In genomic region chr6:119612871-119613515, GRCh38 we compare ENCODE assay signal across 20 cellular contexts.
A peak's percentile ranks its signal among the peaks of the same experiment; 100 is the strongest.
DNase-seq lines count a peak whose midpoint lies in the region; ATAC-seq and TF ChIP-seq lines count a peak whose summit lies in the region.
"Had no signal": no experiment of that assay in that cellular context is flagged by ENCODE, and none has a peak within 500 bp of the region (broad histone marks: within the 10 kb centered on the region; RNA-seq: fewer than 3 reads in every experiment).

No MANE protein-coding gene starts in this region.

- H3K9me3 ChIP-seq in fibroblast of lung (ENCODE audit: control insufficient read depth, insufficient read depth, low read depth, low read length): no peaks in the 10 kb centered on the region
- H3K9me3 ChIP-seq: BE2C, lower lobe of right lung, ovary, sigmoid colon, uterus had no signal

- no peaks in the 10 kb centered on the region for H3K36me3 ChIP-seq in fibroblast of lung (ENCODE audit: control insufficient read depth, insufficient read depth, low read length)
- H3K36me3 ChIP-seq: BE2C, lower lobe of right lung, ovary, sigmoid colon, uterus had no signal

- DNase-seq in ELR (ENCODE audit: low read depth) (peak; percentile 32), NCI-H82 treated with DMSO at 0.1 percent for 48 hours (lab: John Stamatoyannopoulos, UW; ENCODE audit: unreplicated experiment) (peak; percentile 73), fibroblast of lung (ENCODE audit: low read depth in 2 of 2) (peak; percentile 25 to 28), retinal pigment epithelial cell (ENCODE audit: low read depth) (peak; percentile 83), T-cell (no peak), NCI-H187 treated with DMSO at 0.1 percent for 48 hours (lab: John Stamatoyannopoulos, UW) (no peak)
- DNase-seq in stimulated activated effector memory CD8-positive, alpha-beta T cell treated with anti-CD3 and anti-CD28 coated beads, Interleukin-12 subunit alpha, Interleukin-12 subunit beta, amount 100 ng/mL, for 72 hours (ENCODE audit: low spot score in 2 of 2): no peak
- DNase-seq: activated CD4-positive, alpha-beta T cell treated with anti-CD3 and anti-CD28 coated beads, Interleukin-2, amount 10 ng/mL, durations not matched to agents 7 days and 5 days; activated gamma-delta T cell treated with Interleukin-2 at 50 U/mL for 16 hours; BE2C; GF-D8; glutamatergic neuron; lower lobe of right lung; NCI-H446; ovary; RPMI8226; sigmoid colon; uterus had no signal

- no peaks in the 10 kb centered on the region for H4K20me1 ChIP-seq in fibroblast of lung (ENCODE audit: control insufficient read depth, extremely low read depth, insufficient read depth, low read length)

- no peak for TF ChIP-seq CTCF in fibroblast of lung (conservative IDR thresholded peaks at IDR 0.05 in 1 of 2, IDR thresholded peaks at IDR 0.05 in 1 of 2; ENCODE audit: low read depth in 1 of 2, low read length in 2 of 2)
- TF ChIP-seq CTCF in retinal pigment epithelial cell (conservative IDR thresholded peaks at IDR 0.05; ENCODE audit: low read depth, low read length): no peak

- H2AFZ ChIP-seq in fibroblast of lung (ENCODE audit: low read length): no peak overlapping the region

- H3K4me1 ChIP-seq in fibroblast of lung (ENCODE audit: control insufficient read depth, extremely low read depth, insufficient read depth, low read length): peaks cover 3% of the 10 kb centered on the region
- H3K4me1 ChIP-seq: BE2C, lower lobe of right lung, uterus had no signal

- H3K4me3 Mint-ChIP-seq in T-cell: no peak overlapping the region
- no peak overlapping the region for H3K4me3 Mint-ChIP-seq in stimulated activated effector memory CD8-positive, alpha-beta T cell treated with anti-CD3 and anti-CD28 coated beads, Interleukin-12 subunit alpha, Interleukin-12 subunit beta, amount 100 ng/mL, for 72 hours
- H3K4me3 Mint-ChIP-seq: activated CD4-positive, alpha-beta T cell treated with anti-CD3 and anti-CD28 coated beads, Interleukin-2, amount 10 ng/mL, durations not matched to agents 7 days and 5 days had no signal

- H3K79me2 ChIP-seq in fibroblast of lung (ENCODE audit: control insufficient read depth, insufficient read depth, low read length): no peaks in the 10 kb centered on the region

- no peak overlapping the region for H3K27ac Mint-ChIP-seq in T-cell
- no peak overlapping the region for H3K27ac Mint-ChIP-seq in stimulated activated effector memory CD8-positive, alpha-beta T cell treated with anti-CD3 and anti-CD28 coated beads, Interleukin-12 subunit alpha, Interleukin-12 subunit beta, amount 100 ng/mL, for 72 hours
- H3K27ac Mint-ChIP-seq: activated CD4-positive, alpha-beta T cell treated with anti-CD3 and anti-CD28 coated beads, Interleukin-2, amount 10 ng/mL, durations not matched to agents 7 days and 5 days had no signal

- no peaks in the 10 kb centered on the region for H3K27me3 ChIP-seq in fibroblast of lung (ENCODE audit: control insufficient read depth, insufficient read depth, low read length)
- H3K27me3 ChIP-seq: BE2C, ovary, sigmoid colon, uterus had no signal

- ATAC-seq in T-cell (replicated peaks in 1 of 4): no peak
- no peak for ATAC-seq in stimulated activated effector memory CD8-positive, alpha-beta T cell treated with anti-CD3 and anti-CD28 coated beads, Interleukin-12 subunit alpha, Interleukin-12 subunit beta, amount 100 ng/mL, for 72 hours
- ATAC-seq in HG03280 (IDR thresholded peaks at IDR 0.05; ENCODE audit: unreplicated experiment): no peak
- ATAC-seq: lower lobe of right lung had no signal

- no peaks in the 10 kb centered on the region for H3K36me3 Mint-ChIP-seq in T-cell
- no peaks in the 10 kb centered on the region for H3K36me3 Mint-ChIP-seq in stimulated activated effector memory CD8-positive, alpha-beta T cell treated with anti-CD3 and anti-CD28 coated beads, Interleukin-12 subunit alpha, Interleukin-12 subunit beta, amount 100 ng/mL, for 72 hours

- no peak overlapping the region for H3K4me3 ChIP-seq in fibroblast of lung (replicated peaks in 1 of 4; ENCODE audit: control extremely low read depth in 1 of 4, insufficient read depth in 1 of 4, low read depth in 3 of 4, low read length in 4 of 4)
- H3K4me3 ChIP-seq in retinal pigment epithelial cell (ENCODE audit: low read length): no peak overlapping the region
- H3K4me3 ChIP-seq: coronary artery, lower lobe of right lung, ovary, sigmoid colon, uterus had no signal

- H3K9me3 Mint-ChIP-seq in T-cell: no peaks in the 10 kb centered on the region
- no peaks in the 10 kb centered on the region for H3K9me3 Mint-ChIP-seq in stimulated activated effector memory CD8-positive, alpha-beta T cell treated with anti-CD3 and anti-CD28 coated beads, Interleukin-12 subunit alpha, Interleukin-12 subunit beta, amount 100 ng/mL, for 72 hours
- H3K9me3 Mint-ChIP-seq: activated CD4-positive, alpha-beta T cell treated with anti-CD3 and anti-CD28 coated beads, Interleukin-2, amount 10 ng/mL, durations not matched to agents 7 days and 5 days had no signal

- H3K4me2 ChIP-seq in fibroblast of lung (ENCODE audit: extremely low read depth, insufficient read depth, low read length): no peak overlapping the region

- H3K4me1 Mint-ChIP-seq in T-cell: peaks cover 0 to 3% (median 2%) of the 10 kb centered on the region in 3 donors
- peaks cover 12% of the 10 kb centered on the region for H3K4me1 Mint-ChIP-seq in stimulated activated effector memory CD8-positive, alpha-beta T cell treated with anti-CD3 and anti-CD28 coated beads, Interleukin-12 subunit alpha, Interleukin-12 subunit beta, amount 100 ng/mL, for 72 hours

- no peak overlapping the region for H3K9ac ChIP-seq in fibroblast of lung (ENCODE audit: insufficient read depth, low read length)

- CTCF ChIA-PET in T-cell (lab: Charles Lee): no interaction called here

- no peaks in the 10 kb centered on the region for H3K27me3 Mint-ChIP-seq in T-cell

- POLR2A ChIA-PET in T-cell (lab: Charles Lee): no interaction called here

- H3K27ac ChIP-seq in fibroblast of lung (ENCODE audit: insufficient read depth, low read length): no peak overlapping the region
- H3K27ac ChIP-seq: coronary artery, lower lobe of right lung, ovary, sigmoid colon, uterus had no signal

Comparison
In these comparisons a context has a peak if more than half of its experiments do, and no peak if none do; other contexts are left out.
1. DNase-seq: peak in ELR (single experiment), NCI-H82 treated with DMSO at 0.1 percent for 48 hours (single experiment), fibroblast of lung (2 of 2) and retinal pigment epithelial cell (single experiment); none in T-cell (0 of 34), stimulated activated effector memory CD8-positive, alpha-beta T cell treated with anti-CD3 and anti-CD28 coated beads, Interleukin-12 subunit alpha, Interleukin-12 subunit beta, amount 100 ng/mL, for 72 hours (0 of 2) and NCI-H187 treated with DMSO at 0.1 percent for 48 hours (single experiment).